Comparison of ENCODE assay signal across 20 cellular contexts in genomic region chr1:180210008-180210555, GRCh38. TPM values are rescaled to one million over a fixed set of nuclear protein-coding genes. Genes with fewer than 3 reads are reported as not detected.
"Had no signal": no experiment of that assay in that cellular context is flagged by ENCODE, and none has a peak within 500 bp of the region (broad histone marks: within the 10 kb centered on the region; RNA-seq: fewer than 3 reads in every experiment).

No MANE protein-coding gene starts in this region.

- H3K36me3 ChIP-seq: ovary, thoracic aorta had no signal

- H3K27ac ChIP-seq: ovary, thoracic aorta had no signal

- H3K27me3 Mint-ChIP-seq: activated naive CD8-positive, alpha-beta T cell treated with anti-CD3 and anti-CD28 coated beads, Interleukin-2, amount 50 U/mL, for 24 hours had no signal

- H3K4me1 Mint-ChIP-seq: nephron had no signal

- ATAC-seq: activated CD8-positive, alpha-beta memory T cell treated with anti-CD3 and anti-CD28 coated beads, Interleukin-2, amount 10 ng/mL, durations not matched to agents 7 days and 5 days; activated naive CD8-positive, alpha-beta T cell treated with anti-CD3 and anti-CD28 coated beads, Interleukin-2, amount 50 U/mL, for 24 hours; activated T-cell treated with anti-CD3 and anti-CD28 coated beads, Interleukin-2, amount 50 U/mL, for 4 hours; left colon; stimulated activated naive CD8-positive, alpha-beta T cell treated with anti-CD3 and anti-CD28 coated beads, Interleukin-15, amount 100 ng/mL, for 72 hours had no signal

- DNase-seq: activated CD4-positive, alpha-beta T cell treated with anti-CD3 and anti-CD28 coated beads, Interleukin-2, amount 50 U/mL, for 48 hours; activated CD4-positive, CD25-positive, alpha-beta regulatory T cell treated with anti-CD3 and anti-CD28 coated beads, Interleukin-2, amount 50 U/mL, for 72 hours; activated CD8-positive, alpha-beta memory T cell treated with anti-CD3 and anti-CD28 coated beads, Interleukin-2, amount 10 ng/mL, durations not matched to agents 7 days and 5 days; activated gamma-delta T cell treated with Interleukin-2 at 50 U/mL for 16 hours; activated naive CD8-positive, alpha-beta T cell treated with anti-CD3 and anti-CD28 coated beads, Interleukin-2, amount 50 U/mL, for 24 hours; activated T-cell treated with anti-CD3 and anti-CD28 coated beads, Interleukin-2, amount 50 U/mL, for 4 hours; central memory CD4-positive, alpha-beta T cell; cortex of kidney; effector CD8-positive, alpha-beta T cell; erythroblast; head of caudate nucleus; left colon; mesenchymal stem cell; ovary; stimulated activated CD4-positive, alpha-beta T cell treated with anti-CD3 and anti-CD28 coated beads, Interleukin-4, amount 100 ng/mL, for 24 hours; stimulated activated naive CD8-positive, alpha-beta T cell treated with anti-CD3 and anti-CD28 coated beads, Interleukin-15, amount 100 ng/mL, for 72 hours; T-helper 9 cell had no signal

- H3K27me3 ChIP-seq: ovary had no signal

- H3K36me3 Mint-ChIP-seq: activated CD8-positive, alpha-beta memory T cell treated with anti-CD3 and anti-CD28 coated beads, Interleukin-2, amount 10 ng/mL, durations not matched to agents 7 days and 5 days had no signal

- H3K9me3 ChIP-seq: ovary, thoracic aorta had no signal

- H3K27ac Mint-ChIP-seq: activated CD8-positive, alpha-beta memory T cell treated with anti-CD3 and anti-CD28 coated beads, Interleukin-2, amount 10 ng/mL, durations not matched to agents 7 days and 5 days; activated naive CD8-positive, alpha-beta T cell treated with anti-CD3 and anti-CD28 coated beads, Interleukin-2, amount 50 U/mL, for 24 hours; nephron; stimulated activated naive CD8-positive, alpha-beta T cell treated with anti-CD3 and anti-CD28 coated beads, Interleukin-15, amount 100 ng/mL, for 72 hours had no signal

- H3K4me3 ChIP-seq: ovary, thoracic aorta had no signal

- H3K4me3 Mint-ChIP-seq: activated CD8-positive, alpha-beta memory T cell treated with anti-CD3 and anti-CD28 coated beads, Interleukin-2, amount 10 ng/mL, durations not matched to agents 7 days and 5 days; activated naive CD8-positive, alpha-beta T cell treated with anti-CD3 and anti-CD28 coated beads, Interleukin-2, amount 50 U/mL, for 24 hours; activated T-cell treated with anti-CD3 and anti-CD28 coated beads, Interleukin-2, amount 50 U/mL, for 4 hours; nephron; stimulated activated naive CD8-positive, alpha-beta T cell treated with anti-CD3 and anti-CD28 coated beads, Interleukin-15, amount 100 ng/mL, for 72 hours had no signal

- H3K9me3 Mint-ChIP-seq: activated naive CD8-positive, alpha-beta T cell treated with anti-CD3 and anti-CD28 coated beads, Interleukin-2, amount 50 U/mL, for 24 hours; activated T-cell treated with anti-CD3 and anti-CD28 coated beads, Interleukin-2, amount 50 U/mL, for 4 hours; nephron; stimulated activated naive CD8-positive, alpha-beta T cell treated with anti-CD3 and anti-CD28 coated beads, Interleukin-15, amount 100 ng/mL, for 72 hours had no signal

RNA-seq across cellular contexts. Expression of gene LHX4, which starts 20.0 kb away (rescaled TPM):
- total RNA-seq: activated CD8-positive, alpha-beta memory T cell treated with anti-CD3 and anti-CD28 coated beads, Interleukin-2, amount 10 ng/mL, durations not matched to agents 7 days and 5 days; ovary; thoracic aorta; urinary bladder had no signal
